27 cellular contexts compared by ENCODE assay signal in genomic region chr9:79896390-79896789, GRCh38.
DNase-seq lines count a peak whose midpoint lies in the region; ATAC-seq and TF ChIP-seq lines count a peak whose summit lies in the region.
"Had no signal": no experiment of that assay in that cellular context is flagged by ENCODE, and none has a peak within 500 bp of the region (broad histone marks: within the 10 kb centered on the region; RNA-seq: fewer than 3 reads in every experiment).

No MANE protein-coding gene starts in this region.

- peak; percentile 87 for DNase-seq in EH (ENCODE audit: low read depth)
- peak; percentile 18 for DNase-seq in LNCaP clone FGC (ENCODE audit: low read depth)
- DNase-seq in foreskin keratinocyte: peak; percentile 2 to 37
- DNase-seq in GM20000 (ENCODE audit: low spot score): no peak
- no peak for DNase-seq in activated CD4-positive, alpha-beta T cell treated with anti-CD3 and anti-CD28 coated beads, Interleukin-2, amount 10 ng/mL, durations not matched to agents 7 days and 5 days
- no peak for DNase-seq in coronary artery (ENCODE audit: low spot score)
- DNase-seq in HT-29 (ENCODE audit: low spot score): no peak
- DNase-seq: activated CD4-positive, alpha-beta T cell treated with anti-CD3 and anti-CD28 coated beads, Interleukin-2, amount 50 U/mL, for 4 hours; activated CD4-positive, CD25-positive, alpha-beta regulatory T cell; activated CD8-positive, alpha-beta memory T cell treated with anti-CD3 and anti-CD28 coated beads, Interleukin-2, amount 50 U/mL, for 4 hours; activated naive CD4-positive, alpha-beta T cell treated with anti-CD3 and anti-CD28 coated beads for 36 hours; effector memory CD8-positive, alpha-beta T cell; hypothalamus; KG1; naive B cell; NCI-H1436 treated with DMSO at 0.1 percent for 48 hours; NCI-H510A; PC-9; SIG-M5; stimulated activated naive CD4-positive, alpha-beta T cell had no signal

- no peak for TF ChIP-seq CTCF in LNCaP clone FGC (IDR thresholded peaks at IDR 0.05; ENCODE audit: control insufficient read depth, extremely low read depth, insufficient read depth)
- no peak for TF ChIP-seq CTCF in VCaP (conservative IDR thresholded peaks at IDR 0.05)
- TF ChIP-seq CTCF in foreskin keratinocyte (conservative IDR thresholded peaks at IDR 0.05): no peak
- TF ChIP-seq CTCF in GM20000 (IDR thresholded peaks at IDR 0.05; ENCODE audit: extremely low read depth, missing control alignments): no peak
- no peak for TF ChIP-seq CTCF in coronary artery (IDR thresholded peaks at IDR 0.05)

- H3K4me3 Mint-ChIP-seq in activated CD4-positive, alpha-beta T cell treated with anti-CD3 and anti-CD28 coated beads, Interleukin-2, amount 10 ng/mL, durations not matched to agents 7 days and 5 days: no peak overlapping the region
- H3K4me3 Mint-ChIP-seq: activated naive CD4-positive, alpha-beta T cell treated with anti-CD3 and anti-CD28 coated beads for 36 hours; activated T-helper 1 cell treated with anti-CD3 and anti-CD28 coated beads, Interleukin-12 subunit alpha, Interleukin-12 subunit beta, Interleukin-2, Interleukin-4 antibody, amounts not matched to agents 30 ng/mL and 10 ng/mL and 1 ng/mL, durations not matched to agents 14 hours and 24 hours and 36 hours; CD14-positive monocyte; effector memory CD8-positive, alpha-beta T cell; mesothelial cell of epicardium; naive B cell had no signal

- CTCF ChIA-PET in activated CD4-positive, alpha-beta T cell treated with anti-CD3 and anti-CD28 coated beads, Interleukin-2, amount 10 ng/mL, durations not matched to agents 7 days and 5 days (lab: Charles Lee): interaction anchor here (1.3 kb wide), 1 partner anchor 14 kb away, joined by 4 read pairs; no protein-coding TSS in a partner anchor

- POLR2A ChIA-PET in activated CD4-positive, alpha-beta T cell treated with anti-CD3 and anti-CD28 coated beads, Interleukin-2, amount 10 ng/mL, durations not matched to agents 7 days and 5 days (lab: Charles Lee): no interaction called here

- peak; percentile 44 for ATAC-seq in foreskin keratinocyte
- ATAC-seq: effector memory CD8-positive, alpha-beta T cell; left lobe of liver had no signal

- peak overlapping the region; percentile 30; the same call in 1 of the 2 replicates for H3K27ac ChIP-seq in VCaP
- no peak overlapping the region for H3K27ac ChIP-seq in foreskin keratinocyte
- H3K27ac ChIP-seq in coronary artery: no peak overlapping the region
- H3K27ac ChIP-seq: neutrophil, PC-9, suprapubic skin had no signal

- no peaks in the 10 kb centered on the region for H3K36me3 Mint-ChIP-seq in activated CD4-positive, alpha-beta T cell treated with anti-CD3 and anti-CD28 coated beads, Interleukin-2, amount 10 ng/mL, durations not matched to agents 7 days and 5 days (ENCODE audit: low read depth)
- H3K36me3 Mint-ChIP-seq: CD14-positive monocyte, mesothelial cell of epicardium, naive B cell had no signal

- no peaks in the 10 kb centered on the region for H3K27me3 Mint-ChIP-seq in activated CD4-positive, alpha-beta T cell treated with anti-CD3 and anti-CD28 coated beads, Interleukin-2, amount 10 ng/mL, durations not matched to agents 7 days and 5 days

- H3K27me3 ChIP-seq in foreskin keratinocyte: no peaks in the 10 kb centered on the region
- H3K27me3 ChIP-seq: neutrophil had no signal

- no peaks in the 10 kb centered on the region for H3K4me1 Mint-ChIP-seq in activated CD4-positive, alpha-beta T cell treated with anti-CD3 and anti-CD28 coated beads, Interleukin-2, amount 10 ng/mL, durations not matched to agents 7 days and 5 days
- H3K4me1 Mint-ChIP-seq: CD14-positive monocyte had no signal

- H3K4me3 ChIP-seq in LNCaP clone FGC (ENCODE audit: low read depth, low read length) (no peak overlapping the region), coronary artery (no peak overlapping the region)
- H3K4me3 ChIP-seq: PC-9, suprapubic skin had no signal

- no peak overlapping the region for H3K27ac Mint-ChIP-seq in activated CD4-positive, alpha-beta T cell treated with anti-CD3 and anti-CD28 coated beads, Interleukin-2, amount 10 ng/mL, durations not matched to agents 7 days and 5 days
- H3K27ac Mint-ChIP-seq: activated naive CD4-positive, alpha-beta T cell treated with anti-CD3 and anti-CD28 coated beads for 36 hours; activated T-helper 1 cell treated with anti-CD3 and anti-CD28 coated beads, Interleukin-12 subunit alpha, Interleukin-12 subunit beta, Interleukin-2, Interleukin-4 antibody, amounts not matched to agents 30 ng/mL and 10 ng/mL and 1 ng/mL, durations not matched to agents 14 hours and 24 hours and 36 hours; CD14-positive monocyte; effector memory CD8-positive, alpha-beta T cell; mesothelial cell of epicardium; naive B cell had no signal

- H3K4me1 ChIP-seq in foreskin keratinocyte: no peaks in the 10 kb centered on the region
- H3K4me1 ChIP-seq: suprapubic skin had no signal

- peaks cover 3% of the 10 kb centered on the region for H3K9me3 Mint-ChIP-seq in activated CD4-positive, alpha-beta T cell treated with anti-CD3 and anti-CD28 coated beads, Interleukin-2, amount 10 ng/mL, durations not matched to agents 7 days and 5 days
- H3K9me3 Mint-ChIP-seq: activated naive CD4-positive, alpha-beta T cell treated with anti-CD3 and anti-CD28 coated beads for 36 hours; activated T-helper 1 cell treated with anti-CD3 and anti-CD28 coated beads, Interleukin-12 subunit alpha, Interleukin-12 subunit beta, Interleukin-2, Interleukin-4 antibody, amounts not matched to agents 30 ng/mL and 10 ng/mL and 1 ng/mL, durations not matched to agents 14 hours and 24 hours and 36 hours; effector memory CD8-positive, alpha-beta T cell; mesothelial cell of epicardium; naive B cell had no signal

Comparison
In these comparisons a context has a peak if more than half of its experiments do, and no peak if none do; other contexts are left out.
1. DNase-seq: peak in EH (single experiment), LNCaP clone FGC (single experiment) and foreskin keratinocyte (2 of 2); none in GM20000 (single experiment), activated CD4-positive, alpha-beta T cell treated with anti-CD3 and anti-CD28 coated beads, Interleukin-2, amount 10 ng/mL, durations not matched to agents 7 days and 5 days (single experiment), coronary artery (single experiment) and HT-29 (single experiment).